18 cellular contexts compared by ENCODE assay signal in the genomic region with DNA sequence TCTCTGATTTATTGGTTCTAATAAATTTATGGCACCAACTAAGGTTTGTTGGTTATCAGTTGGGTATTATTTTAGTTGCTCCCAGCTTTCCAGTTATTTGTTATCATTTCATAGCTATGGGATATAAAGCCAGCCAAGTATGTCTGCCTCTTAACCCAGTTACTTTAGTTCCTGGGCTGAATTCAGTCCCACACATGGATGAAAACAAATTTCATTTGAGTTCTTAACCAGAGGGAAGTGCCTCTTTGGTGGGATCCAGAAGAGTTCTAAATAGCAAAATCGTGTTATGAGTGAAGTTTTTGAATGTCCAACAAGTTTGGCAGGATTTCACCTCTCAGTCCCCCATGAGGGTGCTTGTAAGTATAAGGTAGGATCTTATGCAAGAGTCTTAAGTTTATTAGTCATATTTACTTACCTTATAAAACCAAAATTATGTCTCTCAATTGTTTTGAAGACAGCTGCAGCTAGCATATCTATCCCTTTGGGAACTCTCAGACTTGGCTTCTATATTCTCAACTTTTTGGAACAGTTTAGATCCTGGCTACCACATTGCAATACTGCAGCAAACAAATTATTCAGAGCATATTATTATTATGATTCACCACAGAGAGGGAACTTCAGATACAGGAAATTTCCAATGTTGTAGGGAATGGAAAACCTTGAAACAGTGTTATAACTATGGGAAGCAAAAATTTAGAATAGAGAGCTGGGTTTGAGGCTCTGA.
DNase-seq lines count a peak whose midpoint lies in the region; ATAC-seq and TF ChIP-seq lines count a peak whose summit lies in the region.
"Had no signal": no experiment of that assay in that cellular context is flagged by ENCODE, and none has a peak within 500 bp of the region (broad histone marks: within the 10 kb centered on the region; RNA-seq: fewer than 3 reads in every experiment).

No MANE protein-coding gene starts in this region.

- peak overlapping the region; percentile 42 for H3K27ac ChIP-seq in osteoblast (ENCODE audit: low read depth, low read length)
- H3K27ac ChIP-seq: adrenal gland had no signal

- H3K27ac Mint-ChIP-seq in T-helper 2 cell treated with Interferon-gamma antibody and Interleukin-4, amounts not matched to agents 5 μg/mL and 100 μg/mL, for 36 hours: no peak overlapping the region
- H3K27ac Mint-ChIP-seq: activated T-helper 17 cell treated with anti-CD3 and anti-CD28 coated beads, Interleukin-2, amount 50 U/mL, for 72 hours; CD8-positive, alpha-beta T cell; stimulated activated memory B cell treated with anti-CD40 and anti-IgM and Interleukin-4, amounts not matched to agents 10 μg/mL and 1 μg/mL and 100 μg/mL, for 72 hours had no signal

- H3K36me3 ChIP-seq in osteoblast (ENCODE audit: insufficient read depth, low read length): no peaks in the 10 kb centered on the region
- H3K36me3 ChIP-seq: adrenal gland, uterus had no signal

- no peaks in the 10 kb centered on the region for H3K9me3 ChIP-seq in osteoblast (ENCODE audit: low read depth, low read length)
- H3K9me3 ChIP-seq: adrenal gland, uterus had no signal

- H3K79me2 ChIP-seq in osteoblast (ENCODE audit: insufficient read depth, low read length): no peaks in the 10 kb centered on the region

- peak overlapping the region; percentile 77 for H2AFZ ChIP-seq in osteoblast (ENCODE audit: low read length)

- no peak overlapping the region for H3K4me3 ChIP-seq in osteoblast (ENCODE audit: insufficient read depth, low read length)
- H3K4me3 ChIP-seq: adrenal gland, smooth muscle cell, uterus had no signal

- H4K20me1 ChIP-seq in osteoblast (ENCODE audit: insufficient read depth, low read length): no peaks in the 10 kb centered on the region

- H3K4me1 ChIP-seq in osteoblast (ENCODE audit: insufficient read depth, low read length): peaks cover 10% of the 10 kb centered on the region
- H3K4me1 ChIP-seq: adrenal gland, uterus had no signal

- ATAC-seq in SK-N-SH treated with all-trans-retinoic acid at 6 μM for 48 hours (peak; percentile 69), HG03039 (IDR thresholded peaks at IDR 0.05; ENCODE audit: unreplicated experiment) (no peak), HG03469 (IDR thresholded peaks at IDR 0.05; ENCODE audit: unreplicated experiment) (no peak), GM19395 (IDR thresholded peaks at IDR 0.05; ENCODE audit: unreplicated experiment) (no peak)
- ATAC-seq: activated T-helper 17 cell treated with anti-CD3 and anti-CD28 coated beads, Interleukin-2, amount 50 U/mL, for 72 hours; CD8-positive, alpha-beta T cell; stimulated activated memory B cell treated with anti-CD40 and anti-IgM and Interleukin-4, amounts not matched to agents 10 μg/mL and 1 μg/mL and 100 μg/mL, for 72 hours had no signal

- DNase-seq in AG20443 (ENCODE audit: low spot score) (peak; percentile 50), fibroblast of the conjunctiva (ENCODE audit: low read depth) (peak; percentile 42), osteoblast (ENCODE audit: insufficient read length, low spot score, missing footprints) (no peak)
- DNase-seq in T-helper 2 cell treated with Interferon-gamma antibody and Interleukin-4, amounts not matched to agents 5 μg/mL and 100 μg/mL, for 36 hours (ENCODE audit: low spot score): no peak
- DNase-seq: ACHN; adrenal gland; CD8-positive, alpha-beta T cell; NCI-H1417 treated with DMSO at 0.1 percent for 48 hours; NCI-H345; occipital lobe; uterus had no signal

- H3K4me3 Mint-ChIP-seq in T-helper 2 cell treated with Interferon-gamma antibody and Interleukin-4, amounts not matched to agents 5 μg/mL and 100 μg/mL, for 36 hours: no peak overlapping the region
- H3K4me3 Mint-ChIP-seq: activated T-helper 17 cell treated with anti-CD3 and anti-CD28 coated beads, Interleukin-2, amount 50 U/mL, for 72 hours; CD8-positive, alpha-beta T cell; stimulated activated memory B cell treated with anti-CD40 and anti-IgM and Interleukin-4, amounts not matched to agents 10 μg/mL and 1 μg/mL and 100 μg/mL, for 72 hours had no signal

- no peaks in the 10 kb centered on the region for H3K27me3 ChIP-seq in osteoblast (ENCODE audit: insufficient read depth, low read length)
- H3K27me3 ChIP-seq: adrenal gland, uterus had no signal

- peak overlapping the region; percentile 65 for H3K4me2 ChIP-seq in osteoblast (ENCODE audit: insufficient read depth, low read length)
- H3K4me2 ChIP-seq: smooth muscle cell had no signal

- H3K27me3 Mint-ChIP-seq in T-helper 2 cell treated with Interferon-gamma antibody and Interleukin-4, amounts not matched to agents 5 μg/mL and 100 μg/mL, for 36 hours (ENCODE audit: low read depth): no peaks in the 10 kb centered on the region
- H3K27me3 Mint-ChIP-seq: activated T-helper 17 cell treated with anti-CD3 and anti-CD28 coated beads, Interleukin-2, amount 50 U/mL, for 72 hours; stimulated activated memory B cell treated with anti-CD40 and anti-IgM and Interleukin-4, amounts not matched to agents 10 μg/mL and 1 μg/mL and 100 μg/mL, for 72 hours had no signal

- no peaks in the 10 kb centered on the region for H3K4me1 Mint-ChIP-seq in T-helper 2 cell treated with Interferon-gamma antibody and Interleukin-4, amounts not matched to agents 5 μg/mL and 100 μg/mL, for 36 hours (ENCODE audit: low read depth)
- H3K4me1 Mint-ChIP-seq: activated T-helper 17 cell treated with anti-CD3 and anti-CD28 coated beads, Interleukin-2, amount 50 U/mL, for 72 hours; stimulated activated memory B cell treated with anti-CD40 and anti-IgM and Interleukin-4, amounts not matched to agents 10 μg/mL and 1 μg/mL and 100 μg/mL, for 72 hours had no signal

- no peak for TF ChIP-seq CTCF in osteoblast (IDR thresholded peaks at IDR 0.05; ENCODE audit: extremely low read depth, low read depth, low read length)

- no peaks in the 10 kb centered on the region for H3K36me3 Mint-ChIP-seq in T-helper 2 cell treated with Interferon-gamma antibody and Interleukin-4, amounts not matched to agents 5 μg/mL and 100 μg/mL, for 36 hours (ENCODE audit: low read depth)
- H3K36me3 Mint-ChIP-seq: CD8-positive, alpha-beta T cell; stimulated activated memory B cell treated with anti-CD40 and anti-IgM and Interleukin-4, amounts not matched to agents 10 μg/mL and 1 μg/mL and 100 μg/mL, for 72 hours had no signal

- peaks cover 3% of the 10 kb centered on the region for H3K9me3 Mint-ChIP-seq in T-helper 2 cell treated with Interferon-gamma antibody and Interleukin-4, amounts not matched to agents 5 μg/mL and 100 μg/mL, for 36 hours
- H3K9me3 Mint-ChIP-seq: activated T-helper 17 cell treated with anti-CD3 and anti-CD28 coated beads, Interleukin-2, amount 50 U/mL, for 72 hours had no signal

TF ChIP-seq in SK-N-SH treated with all-trans-retinoic acid at 6 μM for 48 hours, 23 proteins besides CTCF, POLR2A, EP300 and RAD21:
- no peak for TF ChIP-seq SNAI2 (CRISPR knock-in tag; IDR thresholded peaks at IDR 0.05)
- no peak for TF ChIP-seq ZC3H10 (CRISPR knock-in tag; IDR thresholded peaks at IDR 0.05)
- no peak for TF ChIP-seq GLIS3 (CRISPR knock-in tag; IDR thresholded peaks at IDR 0.05)
- TF ChIP-seq, protein P1, sequence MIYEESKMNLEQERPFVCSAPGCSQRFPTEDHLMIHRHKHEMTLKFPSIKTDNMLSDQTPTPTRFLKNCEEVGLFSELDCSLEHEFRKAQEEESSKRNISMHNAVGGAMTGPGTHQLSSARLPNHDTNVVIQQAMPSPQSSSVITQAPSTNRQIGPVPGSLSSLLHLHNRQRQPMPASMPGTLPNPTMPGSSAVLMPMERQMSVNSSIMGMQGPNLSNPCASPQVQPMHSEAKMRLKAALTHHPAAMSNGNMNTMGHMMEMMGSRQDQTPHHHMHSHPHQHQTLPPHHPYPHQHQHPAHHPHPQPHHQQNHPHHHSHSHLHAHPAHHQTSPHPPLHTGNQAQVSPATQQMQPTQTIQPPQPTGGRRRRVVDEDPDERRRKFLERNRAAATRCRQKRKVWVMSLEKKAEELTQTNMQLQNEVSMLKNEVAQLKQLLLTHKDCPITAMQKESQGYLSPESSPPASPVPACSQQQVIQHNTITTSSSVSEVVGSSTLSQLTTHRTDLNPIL (CRISPR knock-in tag; IDR thresholded peaks at IDR 0.05; ENCODE audit: low read depth): no peak

Comparison
In these comparisons a context has a peak if more than half of its experiments do, and no peak if none do; other contexts are left out.
1. DNase-seq: peak in AG20443 (single experiment) and fibroblast of the conjunctiva (single experiment); none in osteoblast (single experiment) and T-helper 2 cell treated with Interferon-gamma antibody and Interleukin-4, amounts not matched to agents 5 μg/mL and 100 μg/mL, for 36 hours (single experiment).